ENCODE assay signal across 8 cellular contexts in genomic region chr3:100402150-100402706, GRCh38. TPM values are rescaled to one million over a fixed set of nuclear protein-coding genes. Genes with fewer than 3 reads are reported as not detected.
DNase-seq lines count a peak whose midpoint lies in the region; ATAC-seq and TF ChIP-seq lines count a peak whose summit lies in the region.

No MANE protein-coding gene starts in this region.

- no peak overlapping the region for H3K27ac ChIP-seq in mesenchymal stem cell (ENCODE audit: low read length, poor library complexity, severe bottlenecking)

- H2AK5ac ChIP-seq in mesenchymal stem cell (ENCODE audit: low read length, severe bottlenecking): no peak overlapping the region

- TF ChIP-seq CTCF in cardiac fibroblast (IDR thresholded peaks at IDR 0.05; ENCODE audit: low read depth, low read length) (no peak), GM13976 (IDR thresholded peaks at IDR 0.05; ENCODE audit: borderline replicate concordance, control extremely low read depth, extremely low read depth, insufficient read depth, missing control alignments) (no peak)

- no peak overlapping the region for H3K18ac ChIP-seq in mesenchymal stem cell (ENCODE audit: low read depth in 1 of 2, low read length in 2 of 2)

- H3K4ac ChIP-seq in mesenchymal stem cell (ENCODE audit: low read depth in 1 of 2, low read length in 2 of 2): no peak overlapping the region

- peak overlapping the region; percentile 94 for H3K9ac ChIP-seq in mesenchymal stem cell (ENCODE audit: low read length)

- no peak overlapping the region for H3K23ac ChIP-seq in mesenchymal stem cell (ENCODE audit: low read length in 2 of 2)

- peak overlapping the region; percentile 83 to 88 for H3K4me3 ChIP-seq in cardiac fibroblast (replicated peaks in 1 of 2; ENCODE audit: low read depth in 2 of 2, low read length in 2 of 2)
- peak overlapping the region in 1 of 2 experiments; percentile 98 for H3K4me3 ChIP-seq in mesenchymal stem cell (ENCODE audit: insufficient read depth in 1 of 2, low read depth in 1 of 2, low read length in 2 of 2)

- no peak overlapping the region for H2BK12ac ChIP-seq in mesenchymal stem cell (ENCODE audit: low read length in 2 of 2)

- H3K14ac ChIP-seq in mesenchymal stem cell (ENCODE audit: low read length in 2 of 2): no peak overlapping the region

- no peak overlapping the region for H4K91ac ChIP-seq in mesenchymal stem cell (ENCODE audit: low read length)

- 11% methylated on average over 2 of the region's 3 CpGs for WGBS in mesenchymal stem cell

- H3K36me3 ChIP-seq in mesenchymal stem cell (ENCODE audit: control insufficient read depth in 1 of 2, insufficient read depth in 2 of 2, low read depth in 1 of 2, low read length in 2 of 2): peaks cover 0 to 2% of the 10 kb centered on the region in 2 experiments

- no peak for ATAC-seq in HG03442 (IDR thresholded peaks at IDR 0.05; ENCODE audit: unreplicated experiment)

- no peak overlapping the region for H4K8ac ChIP-seq in mesenchymal stem cell (ENCODE audit: low read length)

- H2AFZ ChIP-seq in mesenchymal stem cell (ENCODE audit: low read depth, low read length): no peak overlapping the region

- H3K27me3 ChIP-seq in mesenchymal stem cell (ENCODE audit: control insufficient read depth in 1 of 2, insufficient read depth in 1 of 2, low read length in 2 of 2): no peaks in the 10 kb centered on the region

- no peak overlapping the region for H2BK5ac ChIP-seq in mesenchymal stem cell (ENCODE audit: low read depth, low read length, poor library complexity, severe bottlenecking)

- H3K9me3 ChIP-seq in mesenchymal stem cell (ENCODE audit: control insufficient read depth, low read length): peaks cover 6% of the 10 kb centered on the region

- H3K4me1 ChIP-seq in mesenchymal stem cell (ENCODE audit: control insufficient read depth, insufficient read depth, low read depth, low read length): peaks cover 4% of the 10 kb centered on the region

- in situ Hi-C loops in GM13976 (cut with MboI; ENCODE audit: low sequenced_read_pairs, unreplicated experiment): no loop called here

- H2BK120ac ChIP-seq in mesenchymal stem cell (ENCODE audit: low read depth, low read length): no peak overlapping the region

- peak overlapping the region; percentile 71 for H3K4me2 ChIP-seq in mesenchymal stem cell (ENCODE audit: low read length, poor library complexity, severe bottlenecking)

- DNase-seq in A172 (ENCODE audit: low spot score) (peak; percentile 14), GM03348 (ENCODE audit: low spot score) (peak; percentile 24), NCI-H774 (lab: John Stamatoyannopoulos, UW) (peak; percentile 13), cardiac fibroblast (ENCODE audit: low read depth in 2 of 2) (peak; percentile 52 to 59), mesenchymal stem cell (peak; percentile 86), cortex of kidney (lab: John Stamatoyannopoulos, UW) (no peak), GM13976 (ENCODE audit: low spot score) (no peak)

- no peak overlapping the region for H2BK15ac ChIP-seq in mesenchymal stem cell (ENCODE audit: low read depth, poor library complexity, severe bottlenecking)

- H3K79me1 ChIP-seq in mesenchymal stem cell (replicated peaks; ENCODE audit: low read length, poor library complexity, severe bottlenecking): no peaks in the 10 kb centered on the region

RNA-seq across cellular contexts. Expression of gene LNP1, which starts 0.9 kb away (rescaled TPM):
- 2.4 and 2.8 TPM in 2 replicates for total RNA-seq in A172 (2014; rRNA removed; shearing (Covaris generic))
- polyA plus RNA-seq in mesenchymal stem cell (2013, experiment 1 of 2): 1.4 TPM
- 1.4 TPM for polyA plus RNA-seq in mesenchymal stem cell (2013, experiment 2 of 2)

RNA-seq across cellular contexts. Expression of gene TOMM70, which starts 1.3 kb away (rescaled TPM):
- total RNA-seq in A172 (2014; rRNA removed; shearing (Covaris generic)): 81.8 and 91.7 TPM in 2 replicates
- 26.1 TPM for polyA plus RNA-seq in mesenchymal stem cell (2013, experiment 1 of 2)
- 26.7 TPM for polyA plus RNA-seq in mesenchymal stem cell (2013, experiment 2 of 2)

Comparison
In these comparisons a context has a peak if more than half of its experiments do, and no peak if none do; other contexts are left out.
1. DNase-seq: peak in A172 (single experiment), GM03348 (single experiment), NCI-H774 (single experiment), cardiac fibroblast (2 of 2) and mesenchymal stem cell (single experiment); none in cortex of kidney (single experiment) and GM13976 (single experiment).